ENCODE assay signal across 14 cellular contexts in genomic region chr19:14166448-14166847, GRCh38. TPM values are rescaled to one million over a fixed set of nuclear protein-coding genes. Genes with fewer than 3 reads are reported as not detected.
DNase-seq lines count a peak whose midpoint lies in the region; ATAC-seq and TF ChIP-seq lines count a peak whose summit lies in the region.
"Had no signal": no experiment of that assay in that cellular context is flagged by ENCODE, and none has a peak within 500 bp of the region (broad histone marks: within the 10 kb centered on the region; RNA-seq: fewer than 3 reads in every experiment).

No MANE protein-coding gene starts in this region.

- no peaks in the 10 kb centered on the region for H3K27me3 ChIP-seq in BLaER1 treated with 17β-estradiol and CSF1 and Interleukin-3, amounts not matched to agents 10 nM and 100 nM

- peak; percentile 17 to 21 for ATAC-seq in activated naive CD4-positive, alpha-beta T cell treated with anti-CD3 and anti-CD28 coated beads, Interleukin-2, amount 50 U/mL, for 72 hours
- ATAC-seq in naive B cell (ENCODE audit: low read depth in 2 of 2) = peak in 1 of 2 donors; percentile 18
- ATAC-seq: Panc1 had no signal

- H3K36me3 Mint-ChIP-seq in activated naive CD4-positive, alpha-beta T cell treated with anti-CD3 and anti-CD28 coated beads, Interleukin-2, amount 50 U/mL, for 72 hours = peaks cover 8 to 20% of the 10 kb centered on the region in 2 donors
- no peaks in the 10 kb centered on the region for H3K36me3 Mint-ChIP-seq in naive B cell

- peaks cover 0 to 24% (median 0%) of the 10 kb centered on the region in 11 experiments; a peak in 8 of 22 replicates for H4K20me1 ChIP-seq in BLaER1 treated with 17β-estradiol and CSF1 and Interleukin-3, amounts not matched to agents 10 nM and 100 nM

- peaks cover 39 to 77% (median 62%) of the 10 kb centered on the region in 10 experiments for H3K4me1 ChIP-seq in BLaER1 treated with 17β-estradiol and CSF1 and Interleukin-3, amounts not matched to agents 10 nM and 100 nM
- H3K4me1 ChIP-seq in HEK293 (ENCODE audit: control insufficient read depth, insufficient read depth, low read length) = no peaks in the 10 kb centered on the region

- H3K9me3 ChIP-seq in BLaER1 treated with 17β-estradiol and CSF1 and Interleukin-3, amounts not matched to agents 10 nM and 100 nM (replicated peaks in 1 of 11) = peaks cover 0 to 8% (median 6%) of the 10 kb centered on the region in 11 experiments; a peak in 7 of 22 replicates
- no peaks in the 10 kb centered on the region for H3K9me3 ChIP-seq in HEK293 (ENCODE audit: control insufficient read depth, insufficient read depth, low read depth, low read length)

- H3K9me3 Mint-ChIP-seq in activated naive CD4-positive, alpha-beta T cell treated with anti-CD3 and anti-CD28 coated beads, Interleukin-2, amount 50 U/mL, for 72 hours = no peaks in the 10 kb centered on the region
- H3K9me3 Mint-ChIP-seq in naive B cell = no peaks in the 10 kb centered on the region

- peak overlapping the region; percentile 70 to 97 (median 87) for H3K4me2 ChIP-seq in BLaER1 treated with 17β-estradiol and CSF1 and Interleukin-3, amounts not matched to agents 10 nM and 100 nM

- no peak for DNase-seq in activated naive CD4-positive, alpha-beta T cell treated with anti-CD3 and anti-CD28 coated beads, Interleukin-2, amount 50 U/mL, for 72 hours (ENCODE audit: low spot score in 2 of 2)
- DNase-seq in naive B cell (no peak), HPDE6-E6E7 (ENCODE audit: extremely low spot score) (no peak), OCI-M2 (lab: John Stamatoyannopoulos, UW; ENCODE audit: unreplicated experiment) (no peak), dedifferentiated amniotic fluid mesenchymal stem cell (ENCODE audit: extremely low spot score) (no peak), NOMO-1 treated with dmso at 0.1 percent for 144 hours (lab: John Stamatoyannopoulos, UW; ENCODE audit: unreplicated experiment) (no peak)
- DNase-seq: effector CD4-positive, alpha-beta T cell; NCI-H187 treated with DMSO at 0.1 percent for 48 hours; NCI-H510A treated with DMSO at 0.1 percent for 48 hours; nucleus accumbens had no signal

- peak overlapping the region in 9 of 11 experiments; percentile 47 to 79 (median 69); a peak in 12 of 22 replicates for H3K27ac ChIP-seq in BLaER1 treated with 17β-estradiol and CSF1 and Interleukin-3, amounts not matched to agents 10 nM and 100 nM
- H3K27ac ChIP-seq in HEK293 (ENCODE audit: extremely low read depth, low read depth, low read length) = no peak overlapping the region

- peaks cover 25 to 31% (median 30%) of the 10 kb centered on the region in 3 donors for H3K4me1 Mint-ChIP-seq in naive B cell

- CTCF ChIA-PET in HEK293 (lab: Yijun Ruan, JAX) = no interaction called here

- H3K36me3 ChIP-seq in BLaER1 treated with 17β-estradiol and CSF1 and Interleukin-3, amounts not matched to agents 10 nM and 100 nM = peaks cover 16 to 45% (median 37%) of the 10 kb centered on the region in 11 experiments
- peaks cover 10 to 53% of the 10 kb centered on the region in 2 experiments; a peak in 2 of 3 replicates for H3K36me3 ChIP-seq in HEK293 (ENCODE audit: control insufficient read depth in 2 of 2, insufficient read depth in 1 of 2, low read length in 2 of 2)

- TF ChIP-seq CTCF in HEK293 (tag by site-specific recombination; IDR thresholded peaks at IDR 0.05) = no peak

- peak overlapping the region; percentile 47 to 75 (median 68); a peak in 17 of 22 replicates for H3K9ac ChIP-seq in BLaER1 treated with 17β-estradiol and CSF1 and Interleukin-3, amounts not matched to agents 10 nM and 100 nM

- H3K4me3 Mint-ChIP-seq in naive B cell = peak overlapping the region; percentile 71 to 90 (median 86)

- H3K27ac Mint-ChIP-seq in activated naive CD4-positive, alpha-beta T cell treated with anti-CD3 and anti-CD28 coated beads, Interleukin-2, amount 50 U/mL, for 72 hours = peak overlapping the region; percentile 84 to 87
- peak overlapping the region in 5 of 6 donors; percentile 51 to 91 (median 86) for H3K27ac Mint-ChIP-seq in naive B cell

- peak overlapping the region in 7 of 10 experiments; percentile 12 to 61 (median 25); a peak in 5 of 20 replicates for H3K4me3 ChIP-seq in BLaER1 treated with 17β-estradiol and CSF1 and Interleukin-3, amounts not matched to agents 10 nM and 100 nM
- H3K4me3 ChIP-seq in HEK293 (ENCODE audit: low read depth, low read length) = no peak overlapping the region
- H3K4me3 ChIP-seq: lung had no signal

- POLR2A ChIA-PET in HEK293 (lab: Yijun Ruan, JAX) = interaction anchor here (2.1 kb wide), 1 partner anchor 30 kb away, joined by 7 read pairs; no protein-coding TSS in a partner anchor

- H3K27me3 Mint-ChIP-seq in naive B cell = peaks cover 0 to 13% (median 5%) of the 10 kb centered on the region in 3 donors

TF ChIP-seq in HEK293, 187 proteins besides CTCF, POLR2A, EP300 and RAD21 (continues in another document):
- TF ChIP-seq ZNF596 (tag by site-specific recombination; IDR thresholded peaks at IDR 0.05) (peak; percentile 93), ZNF184 (tag by site-specific recombination; IDR thresholded peaks at IDR 0.05) (no peak), ZBTB10 (tag by site-specific recombination; IDR thresholded peaks at IDR 0.05) (no peak), ELK4 (IDR thresholded peaks at IDR 0.05; ENCODE audit: borderline replicate concordance, low read depth, low read length) (no peak), ZNF776 (tag by site-specific recombination; IDR thresholded peaks at IDR 0.05; ENCODE audit: borderline replicate concordance) (no peak), ZBTB26 (tag by site-specific recombination; optimal IDR thresholded peaks at IDR 0.05) (no peak), ZIC2 (tag by site-specific recombination; IDR thresholded peaks at IDR 0.05) (0 out of 2 replicates have a peak, but pooled peaks have one; percentile 32), ZBTB21 (tag by site-specific recombination; IDR thresholded peaks at IDR 0.05) (no peak), ZSCAN30 (tag by site-specific recombination; IDR thresholded peaks at IDR 0.05) (no peak)

RNA-seq across cellular contexts. Expression of gene ASF1B, which starts 30.1 kb away (rescaled TPM):
- 10 to 100 TPM; 68.3 to 76.1 TPM for total RNA-seq in activated naive CD4-positive, alpha-beta T cell treated with anti-CD3 and anti-CD28 coated beads, Interleukin-2, amount 50 U/mL, for 72 hours
- 1 to 10 TPM; 1.8 to 4.1 (median 2.5) TPM for polyA plus RNA-seq in naive B cell (ENCODE audit: low read depth in 6 of 6)

RNA-seq across cellular contexts. Expression of gene ADGRL1, which starts 39.5 kb away (rescaled TPM):
- 10 to 100 TPM in 1 of 2 donors, 1 to 10 TPM in 1; 9.2 to 25.7 TPM for total RNA-seq in activated naive CD4-positive, alpha-beta T cell treated with anti-CD3 and anti-CD28 coated beads, Interleukin-2, amount 50 U/mL, for 72 hours
- not detected for polyA plus RNA-seq in naive B cell (ENCODE audit: low read depth in 6 of 6)

RNA-seq across cellular contexts. Expression of gene PRKACA, which starts 48.9 kb away (rescaled TPM):
- 10 to 100 TPM; 66.3 to 84.5 TPM for total RNA-seq in activated naive CD4-positive, alpha-beta T cell treated with anti-CD3 and anti-CD28 coated beads, Interleukin-2, amount 50 U/mL, for 72 hours
- polyA plus RNA-seq in naive B cell (ENCODE audit: low read depth in 6 of 6) = 1 to 10 TPM in 3 of 6 donors, under 1 TPM in 2, not detected in 1; 0.60 to 3.1 (median 1.2) TPM
